Comparison of ENCODE assay signal across 1 cellular context in genomic region chr2:60480089-60480773, GRCh38.
TF ChIP-seq lines count a peak whose summit lies in the region.

No MANE protein-coding gene starts in this region.

TF ChIP-seq in HepG2, 621 proteins besides CTCF, POLR2A, EP300 and RAD21 (continued from another document and continues in another):
- TF ChIP-seq GMEB2 (CRISPR knock-in tag; IDR thresholded peaks at IDR 0.05; ENCODE audit: low read depth): no peak
- TF ChIP-seq ATF2 (CRISPR knock-in tag; IDR thresholded peaks at IDR 0.05): peak; percentile 81; the same call in 1 of the 2 replicates
- TF ChIP-seq HDAC2 (CRISPR knock-in tag; IDR thresholded peaks at IDR 0.05): peak; percentile 94
- peak; percentile 80; the same call in 1 of the 2 replicates for TF ChIP-seq NCOR1 (IDR thresholded peaks at IDR 0.05; ENCODE audit: borderline replicate concordance, low read length)
- TF ChIP-seq RCOR2 (CRISPR knock-in tag; IDR thresholded peaks at IDR 0.05): peak; percentile 81
- peak; percentile 97 for TF ChIP-seq NR2F6 (IDR thresholded peaks at IDR 0.05)
- peak; percentile 93 for TF ChIP-seq NR2F6 (CRISPR knock-in tag; IDR thresholded peaks at IDR 0.05)
- TF ChIP-seq STAG1 (CRISPR knock-in tag; IDR thresholded peaks at IDR 0.05): peak; percentile 22; the same call in 1 of the 2 replicates
- TF ChIP-seq ARNT2 (CRISPR knock-in tag; IDR thresholded peaks at IDR 0.05; ENCODE audit: low read depth): 0 out of 2 replicates have a peak, but pooled peaks have one; percentile 36
- peak; percentile 38; the same call in 1 of the 2 replicates for TF ChIP-seq ZBTB34 (CRISPR knock-in tag; IDR thresholded peaks at IDR 0.05)
- peak; percentile 39; the same call in 1 of the 2 replicates for TF ChIP-seq ZMYM4 (CRISPR knock-in tag; IDR thresholded peaks at IDR 0.05)
- peak; percentile 98 for TF ChIP-seq ARID5B (CRISPR knock-in tag; IDR thresholded peaks at IDR 0.05)
- TF ChIP-seq ZNF878 (CRISPR knock-in tag; IDR thresholded peaks at IDR 0.05): peak; percentile 48; the same call in 1 of the 2 replicates
- TF ChIP-seq MLX (CRISPR knock-in tag; IDR thresholded peaks at IDR 0.05): peak; percentile 42; the same call in 1 of the 2 replicates
- TF ChIP-seq FOXK1 (CRISPR knock-in tag; IDR thresholded peaks at IDR 0.05; ENCODE audit: borderline replicate concordance, low read depth): peak; percentile 58; the same call in 1 of the 2 replicates
- TF ChIP-seq NFYB (CRISPR knock-in tag; IDR thresholded peaks at IDR 0.05): no peak
- no peak for TF ChIP-seq SRSF1 (optimal IDR thresholded peaks at IDR 0.05; ENCODE audit: low read depth, low read length)
- TF ChIP-seq ZNF331 (CRISPR knock-in tag; IDR thresholded peaks at IDR 0.05): peak; percentile 64
- no peak for TF ChIP-seq GABPA (IDR thresholded peaks at IDR 0.05; ENCODE audit: low read depth, low read length)
- TF ChIP-seq GABPA (CRISPR knock-in tag; IDR thresholded peaks at IDR 0.05; ENCODE audit: low read depth): no peak
- TF ChIP-seq ERF (CRISPR knock-in tag; IDR thresholded peaks at IDR 0.05): peak; percentile 82
- no peak for TF ChIP-seq ZBTB10 (CRISPR knock-in tag; IDR thresholded peaks at IDR 0.05; ENCODE audit: borderline replicate concordance)
- TF ChIP-seq RARA (CRISPR knock-in tag; IDR thresholded peaks at IDR 0.05): peak; percentile 96
- peak; percentile 29; the same call in 1 of the 2 replicates for TF ChIP-seq ESRRA (CRISPR knock-in tag; IDR thresholded peaks at IDR 0.05; ENCODE audit: low read depth)
- peak; percentile 96 for TF ChIP-seq ZNF609 (CRISPR knock-in tag; IDR thresholded peaks at IDR 0.05; ENCODE audit: borderline replicate concordance)
- TF ChIP-seq ZFP90 (CRISPR knock-in tag; IDR thresholded peaks at IDR 0.05; ENCODE audit: borderline replicate concordance): 0 out of 2 replicates have a peak, but pooled peaks have one; percentile 19
- TF ChIP-seq ZNF775 (CRISPR knock-in tag; IDR thresholded peaks at IDR 0.05; ENCODE audit: borderline replicate concordance): no peak
- TF ChIP-seq PCBP1 (IDR thresholded peaks at IDR 0.05; ENCODE audit: borderline replicate concordance, low read depth, low read length): no peak
- peak; percentile 54 for TF ChIP-seq SKI (IDR thresholded peaks at IDR 0.05; ENCODE audit: partially characterized antibody)
- no peak for TF ChIP-seq ZNF513 (CRISPR knock-in tag; conservative IDR thresholded peaks at IDR 0.05)
- TF ChIP-seq ZKSCAN8 (CRISPR knock-in tag; IDR thresholded peaks at IDR 0.05; ENCODE audit: borderline replicate concordance): no peak
- TF ChIP-seq HNF1B (CRISPR knock-in tag; IDR thresholded peaks at IDR 0.05): peak; percentile 100
- peak; percentile 64; the same call in 1 of the 2 replicates for TF ChIP-seq NR2F2 (IDR thresholded peaks at IDR 0.05; ENCODE audit: borderline replicate concordance, low read depth)
- TF ChIP-seq ZSCAN12 (CRISPR knock-in tag; IDR thresholded peaks at IDR 0.05): 0 out of 2 replicates have a peak, but pooled peaks have one; percentile 41
- TF ChIP-seq GATAD2A (CRISPR knock-in tag; IDR thresholded peaks at IDR 0.05): peak; percentile 92
- peak; percentile 86 for TF ChIP-seq NR2F1 (CRISPR knock-in tag; IDR thresholded peaks at IDR 0.05)
